ENCODE assay signal across 27 cellular contexts in the genomic region with DNA sequence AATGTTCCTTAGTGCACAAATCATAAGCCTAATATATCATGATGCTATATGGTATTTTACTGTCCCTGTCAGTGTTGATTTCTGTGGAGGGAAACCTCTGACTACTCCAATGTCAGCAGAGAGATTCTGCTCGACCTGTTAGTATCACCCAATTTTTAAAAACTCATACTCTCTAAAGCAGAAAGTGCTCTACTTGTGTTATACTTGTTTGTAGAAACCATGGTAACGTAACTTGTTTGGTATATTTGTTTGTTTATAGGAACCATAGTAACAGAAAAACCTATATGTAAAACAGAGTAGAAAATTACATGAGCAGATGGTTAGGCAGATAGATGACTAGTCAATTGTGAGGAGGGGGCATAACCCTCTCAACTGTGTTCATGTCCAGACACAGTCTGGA.
"Had no signal": no experiment of that assay in that cellular context is flagged by ENCODE, and none has a peak within 500 bp of the region (broad histone marks: within the 10 kb centered on the region; RNA-seq: fewer than 3 reads in every experiment).

No MANE protein-coding gene starts in this region.

- H3K36me3 Mint-ChIP-seq: activated naive CD8-positive, alpha-beta T cell; naive thymus-derived CD8-positive, alpha-beta T cell had no signal

- H3K27ac ChIP-seq: body of pancreas, colonic mucosa, gastroesophageal sphincter, suprapubic skin, tibial artery had no signal

- H3K4me3 Mint-ChIP-seq: activated B cell treated with CpG ODN at 0.5 μM for 24 hours; activated naive CD8-positive, alpha-beta T cell; activated T-cell treated with anti-CD3 and anti-CD28 coated beads, Interleukin-2, amount 50 U/mL, for 72 hours; naive thymus-derived CD8-positive, alpha-beta T cell; neural crest cell; stimulated activated naive B cell treated with anti-CD40 and anti-IgM and Interleukin-4, amounts not matched to agents 10 μg/mL and 1 μg/mL and 100 μg/mL, for 72 hours; T-helper 2 cell treated with Interferon-gamma antibody and Interleukin-4, amounts not matched to agents 5 μg/mL and 100 μg/mL, for 36 hours had no signal

- H3K9me3 ChIP-seq: body of pancreas, colonic mucosa, gastroesophageal sphincter, suprapubic skin, tibial artery had no signal

- H3K27me3 Mint-ChIP-seq: activated B cell treated with CpG ODN at 0.5 μM for 24 hours; activated naive CD8-positive, alpha-beta T cell; stimulated activated naive B cell treated with anti-CD40 and anti-IgM and Interleukin-4, amounts not matched to agents 10 μg/mL and 1 μg/mL and 100 μg/mL, for 72 hours had no signal

- ATAC-seq: activated T-cell treated with anti-CD3 and anti-CD28 coated beads, Interleukin-2, amount 50 U/mL, for 72 hours; body of pancreas; gastroesophageal sphincter; left colon; naive thymus-derived CD8-positive, alpha-beta T cell; right cardiac atrium; stimulated activated naive B cell treated with anti-CD40 and anti-IgM and Interleukin-4, amounts not matched to agents 10 μg/mL and 1 μg/mL and 100 μg/mL, for 72 hours had no signal

- H3K27me3 ChIP-seq: body of pancreas, colonic mucosa, gastroesophageal sphincter, suprapubic skin, tibial artery had no signal

- H3K36me3 ChIP-seq: colonic mucosa had no signal

- FAIRE-seq: keratinocyte had no signal

- DNase-seq: activated B cell treated with CpG ODN at 0.5 μM for 24 hours; activated CD4-positive, alpha-beta T cell treated with anti-CD3 and anti-CD28 coated beads, Interleukin-2, amount 50 U/mL, for 1 hour; activated naive CD4-positive, alpha-beta T cell treated with Interleukin-2 at 50 U/mL for 16 hours; activated T-cell treated with anti-CD3 and anti-CD28 coated beads for 4 hours; activated T-cell treated with anti-CD3 and anti-CD28 coated beads, Interleukin-2, amount 50 U/mL, for 72 hours; aorta; body of pancreas; cerebellar nuclear complex; colonic mucosa; effector CD8-positive, alpha-beta T cell; hippocampal formation; left colon; mammary epithelial cell; naive thymus-derived CD8-positive, alpha-beta T cell; nucleus accumbens; posterior cingulate gyrus; right cardiac atrium; stimulated activated CD4-positive, alpha-beta T cell treated with anti-CD3 and anti-CD28 coated beads, Interleukin-15, amount 100 ng/mL, for 24 hours; stimulated activated CD4-positive, alpha-beta T cell treated with anti-CD3 and anti-CD28 coated beads, Interleukin-2, amount 100 ng/mL, for 24 hours; stimulated activated naive B cell treated with anti-CD40 and anti-IgM and Interleukin-4, amounts not matched to agents 10 μg/mL and 1 μg/mL and 100 μg/mL, for 72 hours; tibial artery had no signal

- H3K4me3 ChIP-seq: body of pancreas, colonic mucosa, gastroesophageal sphincter, suprapubic skin, tibial artery had no signal

- H3K4me1 ChIP-seq: colonic mucosa, gastroesophageal sphincter, suprapubic skin had no signal

- H3K27ac Mint-ChIP-seq: activated B cell treated with CpG ODN at 0.5 μM for 24 hours; activated naive CD8-positive, alpha-beta T cell; activated T-cell treated with anti-CD3 and anti-CD28 coated beads, Interleukin-2, amount 50 U/mL, for 72 hours; naive thymus-derived CD8-positive, alpha-beta T cell; stimulated activated naive B cell treated with anti-CD40 and anti-IgM and Interleukin-4, amounts not matched to agents 10 μg/mL and 1 μg/mL and 100 μg/mL, for 72 hours; T-helper 2 cell treated with Interferon-gamma antibody and Interleukin-4, amounts not matched to agents 5 μg/mL and 100 μg/mL, for 36 hours had no signal

- H3K4me1 Mint-ChIP-seq: stimulated activated naive B cell treated with anti-CD40 and anti-IgM and Interleukin-4, amounts not matched to agents 10 μg/mL and 1 μg/mL and 100 μg/mL, for 72 hours had no signal

- H3K9me3 Mint-ChIP-seq: activated B cell treated with CpG ODN at 0.5 μM for 24 hours; activated T-cell treated with anti-CD3 and anti-CD28 coated beads, Interleukin-2, amount 50 U/mL, for 72 hours; naive thymus-derived CD8-positive, alpha-beta T cell; neural crest cell; stimulated activated naive B cell treated with anti-CD40 and anti-IgM and Interleukin-4, amounts not matched to agents 10 μg/mL and 1 μg/mL and 100 μg/mL, for 72 hours; T-helper 2 cell treated with Interferon-gamma antibody and Interleukin-4, amounts not matched to agents 5 μg/mL and 100 μg/mL, for 36 hours had no signal
